16 cellular contexts compared by ENCODE assay signal in the genomic region with DNA sequence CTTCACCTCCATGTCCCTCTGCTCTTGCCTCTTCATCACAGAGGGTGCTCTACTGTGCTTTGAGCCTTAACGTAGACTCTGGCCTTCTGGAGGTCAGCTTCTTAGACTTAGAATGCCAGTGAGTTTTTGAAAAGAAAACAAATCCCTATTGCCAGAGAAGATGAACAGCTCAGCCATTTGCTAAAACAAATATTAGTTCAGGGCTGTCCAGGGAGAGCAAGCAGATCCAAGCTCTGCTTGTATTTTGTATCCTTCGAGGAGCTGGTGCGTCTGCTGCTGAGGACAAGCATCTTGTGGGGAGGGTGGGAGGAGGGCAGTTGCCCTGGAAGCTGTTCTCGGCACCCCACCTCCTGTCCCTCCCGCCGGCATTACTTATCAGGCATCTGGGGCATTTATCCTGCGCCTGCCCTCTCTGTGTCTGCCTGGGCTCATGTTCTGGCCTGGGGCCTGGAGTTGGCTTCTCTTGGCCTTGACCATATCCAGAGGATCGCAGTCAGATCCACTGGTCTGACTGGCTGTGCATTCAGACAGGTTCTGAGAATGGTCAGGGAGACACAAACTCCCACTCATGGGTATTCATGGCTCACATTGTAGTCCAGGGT.
DNase-seq lines count a peak whose midpoint lies in the region; ATAC-seq and TF ChIP-seq lines count a peak whose summit lies in the region.
"Had no signal": no experiment of that assay in that cellular context is flagged by ENCODE, and none has a peak within 500 bp of the region (broad histone marks: within the 10 kb centered on the region; RNA-seq: fewer than 3 reads in every experiment).

No MANE protein-coding gene starts in this region.

- TF ChIP-seq POLR2A in right lobe of liver (IDR thresholded peaks at IDR 0.05), result no peak

- H3K36me3 Mint-ChIP-seq in glutamatergic neuron (ENCODE audit: unreplicated experiment), result no peaks in the 10 kb centered on the region

- no peak for TF ChIP-seq CTCF in right lobe of liver (IDR thresholded peaks at IDR 0.05)
- no peak for TF ChIP-seq CTCF in glutamatergic neuron (IDR thresholded peaks at IDR 0.05; ENCODE audit: partially characterized antibody, unreplicated experiment)

- no peak overlapping the region for H3K4me3 Mint-ChIP-seq in glutamatergic neuron (ENCODE audit: unreplicated experiment)
- H3K4me3 Mint-ChIP-seq: B cell had no signal

- H3K27me3 ChIP-seq in right lobe of liver, result peaks cover 0 to 10% of the 10 kb centered on the region in 2 donors

- no peaks in the 10 kb centered on the region for H3K4me1 Mint-ChIP-seq in glutamatergic neuron (ENCODE audit: low read depth, unreplicated experiment)
- H3K4me1 Mint-ChIP-seq: B cell had no signal

- H3K36me3 ChIP-seq in right lobe of liver, result no peaks in the 10 kb centered on the region

- H3K4me1 ChIP-seq in right lobe of liver, result no peaks in the 10 kb centered on the region

- peaks cover 5% of the 10 kb centered on the region for H3K27me3 Mint-ChIP-seq in glutamatergic neuron (ENCODE audit: unreplicated experiment)

- H3K4me3 ChIP-seq in right lobe of liver, result no peak overlapping the region
- H3K4me3 ChIP-seq: SK-N-MC had no signal

- no peaks in the 10 kb centered on the region for H3K9me3 ChIP-seq in right lobe of liver

- 28% methylated on average over 4 of the region's 8 CpGs for WGBS in right lobe of liver (ENCODE audit: insufficient coverage, low coverage, low lambda C conversion rate, missing lambda C conversion rate)

- no peak overlapping the region for H3K27ac Mint-ChIP-seq in glutamatergic neuron (ENCODE audit: unreplicated experiment)
- H3K27ac Mint-ChIP-seq: B cell had no signal

- intact Hi-C loops in right lobe of liver (cut with DNase I), result no loop called here

- DNase-seq in NCI-H748 (lab: John Stamatoyannopoulos, UW; ENCODE audit: unreplicated experiment) (peak; percentile 57), NCI-H748 treated with DMSO at 0.1 percent for 48 hours (lab: John Stamatoyannopoulos, UW) (no peak), brain pericyte (ENCODE audit: low read depth, low spot score) (peak; percentile 36), right lobe of liver (no peak), NCI-H1930 (lab: John Stamatoyannopoulos, UW) (no peak), glutamatergic neuron (no peak), HuH-7 (ENCODE audit: low spot score) (no peak)
- DNase-seq: COR-L47, H7, NCI-H1092 treated with DMSO at 0.1 percent for 48 hours, NCI-H187, NCI-H446, NCI-H774, SHP77 had no signal

- no peaks in the 10 kb centered on the region for H3K9me3 Mint-ChIP-seq in glutamatergic neuron (ENCODE audit: unreplicated experiment)

- H3K27ac ChIP-seq in right lobe of liver, result no peak overlapping the region
- H3K27ac ChIP-seq: SK-N-MC had no signal

- ATAC-seq in right lobe of liver, result peak in 3 of 4 donors; percentile 34 to 66 (median 34)

Comparison
In these comparisons a context has a peak if more than half of its experiments do, and no peak if none do; other contexts are left out.
1. DNase-seq: peak in NCI-H748 (single experiment) and brain pericyte (single experiment); none in NCI-H748 treated with DMSO at 0.1 percent for 48 hours (single experiment), right lobe of liver (0 of 3), NCI-H1930 (0 of 2), glutamatergic neuron (single experiment) and HuH-7 (single experiment).